In genomic region chr3:49899815-49900214, GRCh38 we compare ENCODE assay signal across 7 cellular contexts. TPM values are rescaled to one million over a fixed set of nuclear protein-coding genes. Genes with fewer than 3 reads are reported as not detected.
DNase-seq lines count a peak whose midpoint lies in the region; ATAC-seq and TF ChIP-seq lines count a peak whose summit lies in the region.

No MANE protein-coding gene starts in this region.

- no peak overlapping the region for H4K91ac ChIP-seq in IMR-90 (ENCODE audit: insufficient read depth, low read depth, low read length)

- H3K4me1 Mint-ChIP-seq in activated CD8-positive, alpha-beta T cell treated with anti-CD3 and anti-CD28 coated beads, Interleukin-2, amount 10 ng/mL, durations not matched to agents 7 days and 5 days (ENCODE audit: low read depth) = peaks cover 18% of the 10 kb centered on the region

- WGBS in IMR-90 (ENCODE audit: extremely low coverage in 2 of 2, insufficient read length in 1 of 2), 2 experiments = 59% methylated on average over 2 of the region's 5 CpGs; no CpG with 5 or more reads in 1 of the 2 experiments

- no peaks in the 10 kb centered on the region for H4K20me1 ChIP-seq in IMR-90 (ENCODE audit: insufficient read depth, low read length)

- TF ChIP-seq RAD21 in IMR-90 (IDR thresholded peaks at IDR 0.05; ENCODE audit: low read length) = no peak

- no peak overlapping the region for H2BK5ac ChIP-seq in IMR-90 (ENCODE audit: low read depth, low read length, poor library complexity, severe bottlenecking)

- no peak overlapping the region for H2AFZ ChIP-seq in IMR-90 (replicated peaks; ENCODE audit: low read length, poor library complexity)

- H3K4ac ChIP-seq in IMR-90 (ENCODE audit: low read depth, low read length) = no peak overlapping the region

- no peak for TF ChIP-seq POLR2A in IMR-90 (IDR thresholded peaks at IDR 0.05; ENCODE audit: low read depth, low read length)

- DNase-seq in ELF-1 (ENCODE audit: low read depth, low spot score) (peak; percentile 74), IMR-90 (no peak), dedifferentiated amniotic fluid mesenchymal stem cell (ENCODE audit: extremely low spot score) (no peak), NCI-H146 (lab: John Stamatoyannopoulos, UW) (no peak)
- DNase-seq in activated CD8-positive, alpha-beta T cell treated with anti-CD3 and anti-CD28 coated beads, Interleukin-2, amount 10 ng/mL, durations not matched to agents 7 days and 5 days = peak; percentile 35
- no peak for DNase-seq in stimulated activated CD4-positive, alpha-beta T cell treated with anti-CD3 and anti-CD28 coated beads, Interleukin-1b, Interleukin-23, amount 100 ng/mL, for 48 hours

- H4K5ac ChIP-seq in IMR-90 (ENCODE audit: low read depth, low read length) = no peak overlapping the region

- H3K4me3 Mint-ChIP-seq in activated CD8-positive, alpha-beta T cell treated with anti-CD3 and anti-CD28 coated beads, Interleukin-2, amount 10 ng/mL, durations not matched to agents 7 days and 5 days = no peak overlapping the region

- no peak overlapping the region for H2BK120ac ChIP-seq in IMR-90 (ENCODE audit: low read depth, low read length)

- H3K36me3 Mint-ChIP-seq in activated CD8-positive, alpha-beta T cell treated with anti-CD3 and anti-CD28 coated beads, Interleukin-2, amount 10 ng/mL, durations not matched to agents 7 days and 5 days (ENCODE audit: low read depth) = peaks cover 3% of the 10 kb centered on the region

- in situ Hi-C loops in IMR-90 (cut with MboI; ENCODE audit: low sequenced_read_pairs) = no loop called here

- H3K27me3 ChIP-seq in IMR-90 (ENCODE audit: control insufficient read depth, insufficient read depth, low read length) (no peaks in the 10 kb centered on the region), mucosa of rectum (ENCODE audit: control insufficient read depth in 2 of 2, insufficient read depth in 2 of 2, low read length in 2 of 2) (no peaks in the 10 kb centered on the region)

- CTCF ChIA-PET in IMR-90 (lab: Yijun Ruan, JAX) = no interaction called here
- CTCF ChIA-PET in activated CD8-positive, alpha-beta T cell treated with anti-CD3 and anti-CD28 coated beads, Interleukin-2, amount 10 ng/mL, durations not matched to agents 7 days and 5 days (lab: Charles Lee) = interaction anchor here (0.9 to 2.9 kb wide), 6 partner anchors 21 to 96 kb away, joined by 3 to 15 read pairs (median 8); partner anchors contain the start of gene INKA1

- intact Hi-C loops in IMR-90 (cut with micrococcal nuclease) = no loop called here

- no peak overlapping the region for H3K18ac ChIP-seq in IMR-90 (ENCODE audit: low read depth, low read length)

- H3K36me3 ChIP-seq in IMR-90 (ENCODE audit: control insufficient read depth, insufficient read depth, low read length) (no peaks in the 10 kb centered on the region), mucosa of rectum (ENCODE audit: control insufficient read depth in 2 of 2, insufficient read depth in 2 of 2, low read length in 2 of 2) (peaks cover 34 to 38% of the 10 kb centered on the region in 2 donors)

- ATAC-seq in IMR-90 (ENCODE audit: low read depth) = no peak
- no peak for ATAC-seq in activated CD8-positive, alpha-beta T cell treated with anti-CD3 and anti-CD28 coated beads, Interleukin-2, amount 10 ng/mL, durations not matched to agents 7 days and 5 days

- H3K79me1 ChIP-seq in IMR-90 (ENCODE audit: low read depth in 1 of 2, low read length in 2 of 2) = no peaks in the 10 kb centered on the region

- POLR2A ChIA-PET in IMR-90 (lab: Charles Lee; ENCODE audit: unreplicated experiment) = no interaction called here
- POLR2A ChIA-PET in activated CD8-positive, alpha-beta T cell treated with anti-CD3 and anti-CD28 coated beads, Interleukin-2, amount 10 ng/mL, durations not matched to agents 7 days and 5 days (lab: Charles Lee) = no interaction called here

- no peak overlapping the region for H2BK15ac ChIP-seq in IMR-90 (ENCODE audit: low read depth, low read length)

- no peak overlapping the region for H3K56ac ChIP-seq in IMR-90 (ENCODE audit: extremely low read depth, insufficient read depth, low read length)

- H3K9me1 ChIP-seq in IMR-90 (ENCODE audit: insufficient read depth, low read length) = peaks cover 2% of the 10 kb centered on the region; the same call in 1 of the 2 replicates

- H3K9me3 Mint-ChIP-seq in activated CD8-positive, alpha-beta T cell treated with anti-CD3 and anti-CD28 coated beads, Interleukin-2, amount 10 ng/mL, durations not matched to agents 7 days and 5 days (ENCODE audit: insufficient read depth) = no peaks in the 10 kb centered on the region

- no peak overlapping the region for H2AK5ac ChIP-seq in IMR-90 (ENCODE audit: low read depth, low read length)

- dilution Hi-C loops in IMR-90 (cut with HindIII; ENCODE audit: low sequenced_read_pairs, unreplicated experiment) = no loop called here

- H3K27ac Mint-ChIP-seq in activated CD8-positive, alpha-beta T cell treated with anti-CD3 and anti-CD28 coated beads, Interleukin-2, amount 10 ng/mL, durations not matched to agents 7 days and 5 days = no peak overlapping the region

- no peak overlapping the region for H3K4me2 ChIP-seq in IMR-90 (ENCODE audit: low read depth, low read length)

- peak; percentile 24; the same call in 1 of the 2 replicates for TF ChIP-seq CTCF in IMR-90 (conservative IDR thresholded peaks at IDR 0.05; ENCODE audit: low read depth, low read length)

- H2AK9ac ChIP-seq in IMR-90 (replicated peaks; ENCODE audit: low read depth, low read length, poor library complexity) = no peak overlapping the region

- H3K23ac ChIP-seq in IMR-90 (ENCODE audit: low read depth, low read length) = no peak overlapping the region

- no peak overlapping the region for H3K9ac ChIP-seq in IMR-90 (ENCODE audit: low read depth, low read length)
- peak overlapping the region; percentile 60 to 78 for H3K9ac ChIP-seq in mucosa of rectum (ENCODE audit: low read depth in 1 of 2, low read length in 2 of 2)

- BruUV-seq in IMR-90 (replicated peaks; lab: Mats Ljungman, UMichigan) = no TSS peak

- H3K4me1 ChIP-seq in IMR-90 (ENCODE audit: control insufficient read depth, insufficient read depth, low read length) = peaks cover 10% of the 10 kb centered on the region
- peaks cover 44 to 55% of the 10 kb centered on the region in 2 donors for H3K4me1 ChIP-seq in mucosa of rectum (ENCODE audit: control insufficient read depth in 2 of 2, insufficient read depth in 2 of 2, low read length in 2 of 2)

- no peaks in the 10 kb centered on the region for H3K27me3 Mint-ChIP-seq in activated CD8-positive, alpha-beta T cell treated with anti-CD3 and anti-CD28 coated beads, Interleukin-2, amount 10 ng/mL, durations not matched to agents 7 days and 5 days (ENCODE audit: low read depth)

- no peak overlapping the region for H2BK20ac ChIP-seq in IMR-90 (ENCODE audit: low read depth, low read length)

- H4K8ac ChIP-seq in IMR-90 (ENCODE audit: low read depth in 2 of 2, low read length in 2 of 2) = no peak overlapping the region

- H3K27ac ChIP-seq in IMR-90 (ENCODE audit: insufficient read depth, low read length) (no peak overlapping the region), mucosa of rectum (ENCODE audit: low read depth in 2 of 2, low read length in 2 of 2) (peak overlapping the region; percentile 97 to 98)

- no peaks in the 10 kb centered on the region for H3K9me3 ChIP-seq in IMR-90 (ENCODE audit: control insufficient read depth, insufficient read depth, low read length)
- H3K9me3 ChIP-seq in mucosa of rectum (ENCODE audit: control insufficient read depth in 2 of 2, low read length in 2 of 2) = no peaks in the 10 kb centered on the region

- no peak overlapping the region for H3K14ac ChIP-seq in IMR-90 (replicated peaks; ENCODE audit: low read depth, low read length)

- H3K4me3 ChIP-seq in IMR-90 (ENCODE audit: insufficient read depth, low read depth, low read length) (no peak overlapping the region), mucosa of rectum (ENCODE audit: low read length in 2 of 2) (peak overlapping the region; percentile 33 to 52)

RNA-seq across cellular contexts. Expression of gene MST1R, which starts 3.9 kb away (rescaled TPM):
- under 0.01 TPM in 1 of 2 replicates, not detected in the other for total RNA-seq in IMR-90 (2012; rRNA removed)
- 0.10 and 0.14 TPM in 2 replicates for polyA plus RNA-seq in IMR-90 (2012; rRNA removed)
- polyA plus RNA-seq in IMR-90 (2012; cell fraction: cytosol; rRNA removed) = 0.20 TPM in 1 of 2 replicates, not detected in the other
- polyA plus RNA-seq in IMR-90 (2012; cell fraction: nucleus; rRNA removed; ENCODE audit: low replicate concordance) = 0.60 and 1.4 TPM in 2 replicates
- total RNA-seq in activated CD8-positive, alpha-beta T cell treated with anti-CD3 and anti-CD28 coated beads, Interleukin-2, amount 10 ng/mL, durations not matched to agents 7 days and 5 days = 1 to 10 TPM; 3.2 to 3.9 TPM

RNA-seq across cellular contexts. Expression of gene MON1A, which starts 29.8 kb away (rescaled TPM):
- total RNA-seq in IMR-90 (2012; rRNA removed) = 6.9 and 8.2 TPM in 2 replicates
- 13.5 and 18.1 TPM in 2 replicates for polyA plus RNA-seq in IMR-90 (2012; rRNA removed)
- polyA plus RNA-seq in IMR-90 (2012; cell fraction: cytosol; rRNA removed) = 10.1 and 19.6 TPM in 2 replicates
- polyA plus RNA-seq in IMR-90 (2012; cell fraction: nucleus; rRNA removed; ENCODE audit: low replicate concordance) = 11.1 and 25.3 TPM in 2 replicates
- total RNA-seq in activated CD8-positive, alpha-beta T cell treated with anti-CD3 and anti-CD28 coated beads, Interleukin-2, amount 10 ng/mL, durations not matched to agents 7 days and 5 days = 10 to 100 TPM; 13.4 to 15.0 TPM

RNA-seq across cellular contexts. Expression of gene CAMKV, which starts 30.1 kb away (rescaled TPM):
- not detected in 2 replicates for total RNA-seq in IMR-90 (2012; rRNA removed)
- polyA plus RNA-seq in IMR-90 (2012; rRNA removed) = not detected in 2 replicates
- polyA plus RNA-seq in IMR-90 (2012; cell fraction: cytosol; rRNA removed) = not detected in 2 replicates
- polyA plus RNA-seq in IMR-90 (2012; cell fraction: nucleus; rRNA removed; ENCODE audit: low replicate concordance) = 0.09 TPM in 1 of 2 replicates, not detected in the other
- total RNA-seq in activated CD8-positive, alpha-beta T cell treated with anti-CD3 and anti-CD28 coated beads, Interleukin-2, amount 10 ng/mL, durations not matched to agents 7 days and 5 days = not detected

RNA-seq across cellular contexts. Expression of gene RBM6, which starts 40.1 kb away (rescaled TPM):
- total RNA-seq in IMR-90 (2012; rRNA removed) = 38.5 and 40.8 TPM in 2 replicates
- polyA plus RNA-seq in IMR-90 (2012; rRNA removed) = 51.1 and 64.6 TPM in 2 replicates
- polyA plus RNA-seq in IMR-90 (2012; cell fraction: cytosol; rRNA removed) = 9.1 and 24.1 TPM in 2 replicates
- polyA plus RNA-seq in IMR-90 (2012; cell fraction: nucleus; rRNA removed; ENCODE audit: low replicate concordance) = 37.5 and 273 TPM in 2 replicates
- 100 to 1,000 TPM; 104 to 112 TPM for total RNA-seq in activated CD8-positive, alpha-beta T cell treated with anti-CD3 and anti-CD28 coated beads, Interleukin-2, amount 10 ng/mL, durations not matched to agents 7 days and 5 days

RNA-seq across cellular contexts. Expression of gene TRAIP, which starts 43.5 kb away (rescaled TPM):
- total RNA-seq in IMR-90 (2012; rRNA removed) = 5.3 and 6.3 TPM in 2 replicates
- polyA plus RNA-seq in IMR-90 (2012; rRNA removed) = 9.2 and 10.0 TPM in 2 replicates
- 3.3 and 4.5 TPM in 2 replicates for polyA plus RNA-seq in IMR-90 (2012; cell fraction: cytosol; rRNA removed)
- 22.2 and 30.7 TPM in 2 replicates for polyA plus RNA-seq in IMR-90 (2012; cell fraction: nucleus; rRNA removed; ENCODE audit: low replicate concordance)
- 10 to 100 TPM; 32.0 to 32.9 TPM for total RNA-seq in activated CD8-positive, alpha-beta T cell treated with anti-CD3 and anti-CD28 coated beads, Interleukin-2, amount 10 ng/mL, durations not matched to agents 7 days and 5 days

Comparison
In these comparisons a context has a peak if more than half of its experiments do, and no peak if none do; other contexts are left out.
1. DNase-seq: peak in ELF-1 (single experiment) and activated CD8-positive, alpha-beta T cell treated with anti-CD3 and anti-CD28 coated beads, Interleukin-2, amount 10 ng/mL, durations not matched to agents 7 days and 5 days (single experiment); none in IMR-90 (single experiment), dedifferentiated amniotic fluid mesenchymal stem cell (single experiment), stimulated activated CD4-positive, alpha-beta T cell treated with anti-CD3 and anti-CD28 coated beads, Interleukin-1b, Interleukin-23, amount 100 ng/mL, for 48 hours (single experiment) and NCI-H146 (single experiment).